In genomic region chr10:44427479-44427878, GRCh38 we compare ENCODE assay signal across 19 cellular contexts. TPM values are rescaled to one million over a fixed set of nuclear protein-coding genes. Genes with fewer than 3 reads are reported as not detected.
A peak's percentile ranks its signal among the peaks of the same experiment; 100 is the strongest.
DNase-seq lines count a peak whose midpoint lies in the region; TF ChIP-seq lines count a peak whose summit lies in the region.
"Had no signal": no experiment of that assay in that cellular context is flagged by ENCODE, and none has a peak within 500 bp of the region (broad histone marks: within the 10 kb centered on the region; RNA-seq: fewer than 3 reads in every experiment).

No MANE protein-coding gene starts in this region.

- TF ChIP-seq POLR2A in esophagus muscularis mucosa (IDR thresholded peaks at IDR 0.05; ENCODE audit: low read depth), result no peak

- no peaks in the 10 kb centered on the region for H3K36me3 ChIP-seq in esophagus muscularis mucosa

- TF ChIP-seq CTCF in GM13976 (IDR thresholded peaks at IDR 0.05; ENCODE audit: borderline replicate concordance, control extremely low read depth, extremely low read depth, insufficient read depth, missing control alignments) (no peak), esophagus muscularis mucosa (IDR thresholded peaks at IDR 0.05) (no peak), type B pancreatic cell (conservative IDR thresholded peaks at IDR 0.05) (no peak)

- no peak overlapping the region for H3K4me3 Mint-ChIP-seq in type B pancreatic cell
- H3K4me3 Mint-ChIP-seq: CD4-positive, alpha-beta memory T cell; H9 had no signal

- H3K27ac ChIP-seq in esophagus muscularis mucosa (replicated peaks in 1 of 4), result no peak overlapping the region
- H3K27ac ChIP-seq: A549, GM23248 had no signal

- DNase-seq in GM13976 (ENCODE audit: low spot score), result peak; percentile 5
- DNase-seq in esophagus muscularis mucosa (ENCODE audit: extremely low spot score), result peak; percentile 79
- peak; percentile 81 for DNase-seq in mesenteric fat pad (ENCODE audit: low spot score)
- peak; percentile 56 for DNase-seq in type B pancreatic cell (ENCODE audit: extremely low spot score, unreplicated experiment)
- no peak for DNase-seq in kidney glomerular epithelial cell (lab: John Stamatoyannopoulos, UW)
- DNase-seq in MV-4-11 (lab: John Stamatoyannopoulos, UW), result no peak
- DNase-seq in activated CD8-positive, alpha-beta memory T cell treated with anti-CD3 and anti-CD28 coated beads, Interleukin-2, amount 50 U/mL, for 48 hours, result no peak
- DNase-seq: 8988T; C1 segment of cervical spinal cord; Calu3; CD4-positive, alpha-beta memory T cell; COR-L47; DMS53; DMS79 treated with DMSO at 0.1 percent for 48 hours; GF-D8; GM23248; H9 had no signal

- peaks cover 7% of the 10 kb centered on the region for H3K9me3 Mint-ChIP-seq in type B pancreatic cell

- H3K36me3 Mint-ChIP-seq in type B pancreatic cell, result no peaks in the 10 kb centered on the region
- H3K36me3 Mint-ChIP-seq: CD4-positive, alpha-beta memory T cell had no signal

- no peak overlapping the region for H3K4me3 ChIP-seq in esophagus muscularis mucosa
- H3K4me3 ChIP-seq: A549, GM23248 had no signal

- WGBS in esophagus muscularis mucosa, result 75% methylated on average over 2 of the region's 2 CpGs

- no peaks in the 10 kb centered on the region for H3K27me3 ChIP-seq in esophagus muscularis mucosa

- intact Hi-C loops in esophagus muscularis mucosa (cut with DNase I), result no loop called here

- TF ChIP-seq EP300 in esophagus muscularis mucosa (IDR thresholded peaks at IDR 0.05), result no peak

- H3K9me3 ChIP-seq in esophagus muscularis mucosa, result peaks cover 0 to 9% (median 5%) of the 10 kb centered on the region in 4 donors
- H3K9me3 ChIP-seq: A549 had no signal

- H3K4me1 Mint-ChIP-seq in type B pancreatic cell (ENCODE audit: unreplicated experiment), result no peaks in the 10 kb centered on the region
- H3K4me1 Mint-ChIP-seq: CD4-positive, alpha-beta memory T cell had no signal

- H3K4me1 ChIP-seq in esophagus muscularis mucosa, result no peaks in the 10 kb centered on the region
- H3K4me1 ChIP-seq: A549 had no signal

- H3K27ac Mint-ChIP-seq in type B pancreatic cell, result no peak overlapping the region
- H3K27ac Mint-ChIP-seq: CD4-positive, alpha-beta memory T cell had no signal

- in situ Hi-C loops in GM13976 (cut with MboI; ENCODE audit: low sequenced_read_pairs, unreplicated experiment), result no loop called here

- peaks cover 2% of the 10 kb centered on the region for H3K27me3 Mint-ChIP-seq in type B pancreatic cell
- H3K27me3 Mint-ChIP-seq: CD4-positive, alpha-beta memory T cell had no signal

RNA-seq across cellular contexts. Expression of gene CXCL12, which starts 42.6 kb away (rescaled TPM):
- 10 to 100 TPM; 47.9 to 88.8 (median 51.8) TPM for total RNA-seq in esophagus muscularis mucosa
- 347 TPM for total RNA-seq in mesenteric fat pad
- 25.7 and 137 TPM in 2 replicates for total RNA-seq in type B pancreatic cell (ENCODE audit: low replicate concordance)
- total RNA-seq: Calu3; CD4-positive, alpha-beta memory T cell; G401 had no signal

Comparison
In these comparisons a context has a peak if more than half of its experiments do, and no peak if none do; other contexts are left out.
1. DNase-seq: peak in GM13976 (single experiment), esophagus muscularis mucosa (single experiment), mesenteric fat pad (single experiment) and type B pancreatic cell (single experiment); none in kidney glomerular epithelial cell (single experiment), MV-4-11 (single experiment) and activated CD8-positive, alpha-beta memory T cell treated with anti-CD3 and anti-CD28 coated beads, Interleukin-2, amount 50 U/mL, for 48 hours (single experiment).